In genomic region chr12:117209626-117210025, GRCh38 we compare ENCODE assay signal across 6 cellular contexts.
"Had no signal": no experiment of that assay in that cellular context is flagged by ENCODE, and none has a peak within 500 bp of the region (broad histone marks: within the 10 kb centered on the region; RNA-seq: fewer than 3 reads in every experiment).

No MANE protein-coding gene starts in this region.

- FAIRE-seq: GM12878, GM12891, GM12892, GM18507, GM19239 had no signal

- H3K4me3 ChIP-seq: GM12878 had no signal

- DNase-seq: GF-D8 had no signal

- ATAC-seq: GM12878 had no signal
